In genomic region chrX:143632625-143633387, GRCh38 we compare ENCODE assay signal across 11 cellular contexts. TPM values are rescaled to one million over a fixed set of nuclear protein-coding genes. Genes with fewer than 3 reads are reported as not detected.
DNase-seq lines count a peak whose midpoint lies in the region; ATAC-seq and TF ChIP-seq lines count a peak whose summit lies in the region.
"Had no signal": no experiment of that assay in that cellular context is flagged by ENCODE, and none has a peak within 500 bp of the region (broad histone marks: within the 10 kb centered on the region; RNA-seq: fewer than 3 reads in every experiment).

No MANE protein-coding gene starts in this region.

- peaks cover 3% of the 10 kb centered on the region for H3K36me3 Mint-ChIP-seq in activated CD8-positive, alpha-beta memory T cell treated with anti-CD3 and anti-CD28 coated beads, Interleukin-2, amount 10 ng/mL, durations not matched to agents 7 days and 5 days

- TF ChIP-seq POLR2A in suprapubic skin (IDR thresholded peaks at IDR 0.05): no peak

- H3K36me3 ChIP-seq in iPS-20b (ENCODE audit: insufficient read depth, low read depth, low read length): no peaks in the 10 kb centered on the region
- H3K36me3 ChIP-seq in suprapubic skin: no peaks in the 10 kb centered on the region

- in situ Hi-C loops in GM13977 (cut with MboI; ENCODE audit: low pct_unique_long_range_greater_than_20kb, low sequenced_read_pairs, unreplicated experiment): no loop called here

- H3K4me3 ChIP-seq in iPS-20b (ENCODE audit: low read length): peak overlapping the region; percentile 69
- peak overlapping the region; percentile 51 for H3K4me3 ChIP-seq in suprapubic skin

- CTCF ChIA-PET in activated CD8-positive, alpha-beta memory T cell treated with anti-CD3 and anti-CD28 coated beads, Interleukin-2, amount 10 ng/mL, durations not matched to agents 7 days and 5 days (lab: Charles Lee): no interaction called here

- H3K27ac ChIP-seq in iPS-20b (ENCODE audit: low read length) (no peak overlapping the region), suprapubic skin (peak overlapping the region; percentile 71)

- peaks cover 23% of the 10 kb centered on the region for H3K27me3 ChIP-seq in iPS-20b (ENCODE audit: insufficient read depth, low read length)
- H3K27me3 ChIP-seq in suprapubic skin: peaks cover 6% of the 10 kb centered on the region

- no peak for ATAC-seq in activated CD8-positive, alpha-beta memory T cell treated with anti-CD3 and anti-CD28 coated beads, Interleukin-2, amount 10 ng/mL, durations not matched to agents 7 days and 5 days
- ATAC-seq in GM21825 (IDR thresholded peaks at IDR 0.05; ENCODE audit: unreplicated experiment) (no peak), GM18870 (IDR thresholded peaks at IDR 0.05; ENCODE audit: unreplicated experiment) (no peak)

- TF ChIP-seq CTCF in suprapubic skin (IDR thresholded peaks at IDR 0.05) (no peak), GM13977 (IDR thresholded peaks at IDR 0.05; ENCODE audit: extremely low read depth, insufficient read depth, missing control alignments) (no peak)

- no peak for DNase-seq in activated CD8-positive, alpha-beta memory T cell treated with anti-CD3 and anti-CD28 coated beads, Interleukin-2, amount 10 ng/mL, durations not matched to agents 7 days and 5 days
- no peak for DNase-seq in activated CD8-positive, alpha-beta memory T cell treated with anti-CD3 and anti-CD28 coated beads, Interleukin-2, amount 50 U/mL, for 48 hours
- DNase-seq in SKM-1 (lab: John Stamatoyannopoulos, UW; ENCODE audit: unreplicated experiment): peak; percentile 13
- DNase-seq in suprapubic skin (ENCODE audit: low spot score in 2 of 2): no peak
- DNase-seq in GM13977 (ENCODE audit: low spot score): no peak
- DNase-seq: effector CD8-positive, alpha-beta T cell; NCI-H1436; stimulated activated CD4-positive, alpha-beta T cell treated with anti-CD3 and anti-CD28 coated beads, Interleukin-2, amount 100 ng/mL, for 48 hours had no signal

- H3K9me3 Mint-ChIP-seq in activated CD8-positive, alpha-beta memory T cell treated with anti-CD3 and anti-CD28 coated beads, Interleukin-2, amount 10 ng/mL, durations not matched to agents 7 days and 5 days (ENCODE audit: low read depth): peaks cover 3% of the 10 kb centered on the region

- H3K27me3 Mint-ChIP-seq in activated CD8-positive, alpha-beta memory T cell treated with anti-CD3 and anti-CD28 coated beads, Interleukin-2, amount 10 ng/mL, durations not matched to agents 7 days and 5 days: peaks cover 6% of the 10 kb centered on the region

- H3K9me3 ChIP-seq in iPS-20b (ENCODE audit: insufficient read depth, low read depth, low read length) (peaks cover 8% of the 10 kb centered on the region; the same call in 1 of the 2 replicates), suprapubic skin (no peaks in the 10 kb centered on the region)

- TF ChIP-seq EP300 in suprapubic skin (IDR thresholded peaks at IDR 0.05): no peak

- H3K9ac ChIP-seq in iPS-20b (ENCODE audit: low read depth, low read length): no peak overlapping the region; the same call in 1 of the 2 replicates

- H3K27ac Mint-ChIP-seq in activated CD8-positive, alpha-beta memory T cell treated with anti-CD3 and anti-CD28 coated beads, Interleukin-2, amount 10 ng/mL, durations not matched to agents 7 days and 5 days: no peak overlapping the region

- H3K4me1 Mint-ChIP-seq in activated CD8-positive, alpha-beta memory T cell treated with anti-CD3 and anti-CD28 coated beads, Interleukin-2, amount 10 ng/mL, durations not matched to agents 7 days and 5 days: no peaks in the 10 kb centered on the region

- WGBS in suprapubic skin: 50% methylated on average over 7 of the region's 7 CpGs

- no peaks in the 10 kb centered on the region for H3K4me1 ChIP-seq in iPS-20b (ENCODE audit: insufficient read depth, low read length)
- H3K4me1 ChIP-seq in suprapubic skin: peaks cover 8% of the 10 kb centered on the region

- peak overlapping the region; percentile 30 for H3K4me3 Mint-ChIP-seq in activated CD8-positive, alpha-beta memory T cell treated with anti-CD3 and anti-CD28 coated beads, Interleukin-2, amount 10 ng/mL, durations not matched to agents 7 days and 5 days

RNA-seq across cellular contexts. Expression of gene SLITRK4, which starts 3.1 kb away (rescaled TPM):
- not detected for total RNA-seq in activated CD8-positive, alpha-beta memory T cell treated with anti-CD3 and anti-CD28 coated beads, Interleukin-2, amount 10 ng/mL, durations not matched to agents 7 days and 5 days
- 1 to 10 TPM in 3 of 4 donors, under 1 TPM in 1; 0.95 to 3.4 (median 1.9) TPM for total RNA-seq in suprapubic skin
